In the genomic region with DNA sequence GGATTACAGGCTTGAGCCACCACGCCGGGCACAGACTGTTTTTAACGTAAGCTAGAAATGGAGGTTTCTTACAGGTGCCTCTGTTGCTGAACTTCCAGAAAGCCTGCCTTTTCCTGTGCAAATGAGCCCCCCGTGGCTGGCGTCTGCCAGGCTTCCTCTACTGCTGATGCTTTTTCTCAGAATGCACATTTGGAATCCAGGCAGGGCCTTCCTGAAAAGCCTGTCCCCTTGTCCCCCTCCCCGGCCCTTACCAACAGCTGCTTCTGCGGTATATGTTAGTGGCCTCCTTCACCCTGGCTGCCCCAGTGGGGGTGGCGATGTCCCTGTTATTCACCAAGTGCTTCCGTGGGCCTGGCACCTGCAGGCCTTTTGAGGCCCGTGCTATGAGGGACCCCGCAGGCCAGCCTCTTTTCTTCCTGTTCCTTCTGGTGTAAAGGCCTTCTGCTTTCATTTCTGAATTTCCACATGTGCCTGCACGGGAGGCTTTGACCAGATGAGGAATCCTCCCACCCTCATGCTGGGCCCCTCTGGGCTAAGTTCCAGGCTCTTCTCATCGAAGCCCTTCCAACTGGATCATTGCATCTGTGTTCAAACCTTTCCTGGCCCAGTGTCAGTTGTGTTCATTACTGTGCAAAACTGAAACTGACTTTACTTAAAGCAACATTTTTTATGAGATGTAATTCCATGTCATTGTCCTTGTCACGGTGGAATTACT, we compare ENCODE assay signal across 17 cellular contexts. TPM values are rescaled to one million over a fixed set of nuclear protein-coding genes. Genes with fewer than 3 reads are reported as not detected.
DNase-seq lines count a peak whose midpoint lies in the region; ATAC-seq and TF ChIP-seq lines count a peak whose summit lies in the region.
"Had no signal": no experiment of that assay in that cellular context is flagged by ENCODE, and none has a peak within 500 bp of the region (broad histone marks: within the 10 kb centered on the region; RNA-seq: fewer than 3 reads in every experiment).

No MANE protein-coding gene starts in this region.

- DNase-seq in AG04450 (ENCODE audit: low read depth, low spot score) = peak; percentile 4
- DNase-seq in H9 = peak; percentile 56
- no peak for DNase-seq in mesendoderm
- no peak for DNase-seq in GM10266 (ENCODE audit: extremely low spot score)
- no peak for DNase-seq in GOT3 (lab: John Stamatoyannopoulos, UW)
- DNase-seq: activated CD4-positive, alpha-beta T cell treated with anti-CD3 and anti-CD28 coated beads, Interleukin-2, amount 50 U/mL, for 1 hour; central memory CD4-positive, alpha-beta T cell; DND-41; MG63; NCI-H2081; T-helper 17 cell; tibial artery had no signal

- peaks cover 63 to 92% (median 85%) of the 10 kb centered on the region in 3 experiments for H3K36me3 Mint-ChIP-seq in H9 (ENCODE audit: insufficient read depth in 1 of 3, low read depth in 3 of 3)
- H3K36me3 Mint-ChIP-seq in dendritic cell treated with granulocyte-macrophage colony-stimulating factor and Interleukin-4, amounts not matched to agents 40 ng/mL and 50 ng/mL, for 4 days (ENCODE audit: low read depth) = peaks cover 99% of the 10 kb centered on the region

- WGBS in H9 (ENCODE audit: extremely low coverage, insufficient read length, low lambda C conversion rate) = no CpG with 5 or more reads among the region's 14 CpGs
- WGBS in mesendoderm (ENCODE audit: extremely low coverage, insufficient coverage, low lambda C conversion rate) = no CpG with 5 or more reads among the region's 14 CpGs

- H3K79me1 ChIP-seq in H9 (ENCODE audit: insufficient read depth, low read depth, low read length, poor library complexity, severe bottlenecking) (peaks cover 6% of the 10 kb centered on the region), mesendoderm (ENCODE audit: low read length) (peaks cover 15% of the 10 kb centered on the region)

- H3K9ac ChIP-seq in H9 (ENCODE audit: extremely low read depth, insufficient read length, low read length) (no peak overlapping the region), mesendoderm (ENCODE audit: low read length) (no peak overlapping the region)

- no peak overlapping the region for H2AFZ ChIP-seq in H9 (ENCODE audit: low read length)

- peak overlapping the region; percentile 44 to 94 (median 82); a peak in 6 of 7 replicates for H3K27ac Mint-ChIP-seq in H9
- H3K27ac Mint-ChIP-seq in dendritic cell treated with granulocyte-macrophage colony-stimulating factor and Interleukin-4, amounts not matched to agents 40 ng/mL and 50 ng/mL, for 4 days = peak overlapping the region; percentile 57
- H3K27ac Mint-ChIP-seq: T-helper 17 cell had no signal

- H3K4me1 Mint-ChIP-seq in H9 = peaks cover 9 to 19% of the 10 kb centered on the region in 2 experiments
- peaks cover 41% of the 10 kb centered on the region for H3K4me1 Mint-ChIP-seq in dendritic cell treated with granulocyte-macrophage colony-stimulating factor and Interleukin-4, amounts not matched to agents 40 ng/mL and 50 ng/mL, for 4 days (ENCODE audit: low read depth)

- no peak overlapping the region for H2BK12ac ChIP-seq in H9 (ENCODE audit: insufficient read length, low read depth, low read length)

- H3K4me1 ChIP-seq in H9 (ENCODE audit: insufficient read depth, low read length) = no peaks in the 10 kb centered on the region; the same call in 1 of the 2 replicates
- peaks cover 3% of the 10 kb centered on the region for H3K4me1 ChIP-seq in mesendoderm (ENCODE audit: control insufficient read depth, low read depth, low read length)
- H3K4me1 ChIP-seq: tibial artery had no signal

- H4K20me1 ChIP-seq in H9 (ENCODE audit: control insufficient read depth, insufficient read depth, insufficient read length) = no peaks in the 10 kb centered on the region

- no peaks in the 10 kb centered on the region for H3K27me3 Mint-ChIP-seq in H9 (ENCODE audit: low read depth)
- H3K27me3 Mint-ChIP-seq in dendritic cell treated with granulocyte-macrophage colony-stimulating factor and Interleukin-4, amounts not matched to agents 40 ng/mL and 50 ng/mL, for 4 days = no peaks in the 10 kb centered on the region
- H3K27me3 Mint-ChIP-seq: T-helper 17 cell had no signal

- H2BK15ac ChIP-seq in H9 (ENCODE audit: low read depth, low read length) (no peak overlapping the region), mesendoderm (replicated peaks; ENCODE audit: low read depth) (no peak overlapping the region)

- no peak overlapping the region for H4K91ac ChIP-seq in H9 (ENCODE audit: insufficient read length, low read depth, low read length)

- H2BK20ac ChIP-seq in H9 (ENCODE audit: low read depth, low read length, poor library complexity, severe bottlenecking) = no peak overlapping the region

- TF ChIP-seq CTCF in AG04450 (IDR thresholded peaks at IDR 0.05; ENCODE audit: low read depth, low read length) (no peak), H9 (conservative IDR thresholded peaks at IDR 0.05) (no peak), GM10266 (IDR thresholded peaks at IDR 0.05; ENCODE audit: control insufficient read depth, insufficient read depth, low read depth, missing control alignments) (no peak)

- H2BK5ac ChIP-seq in H9 (ENCODE audit: insufficient read length, low read length) (no peak overlapping the region), mesendoderm (ENCODE audit: low read length) (no peak overlapping the region)

- no peaks in the 10 kb centered on the region for H3K9me3 Mint-ChIP-seq in H9
- H3K9me3 Mint-ChIP-seq in dendritic cell treated with granulocyte-macrophage colony-stimulating factor and Interleukin-4, amounts not matched to agents 40 ng/mL and 50 ng/mL, for 4 days = no peaks in the 10 kb centered on the region

- no peaks in the 10 kb centered on the region for H3K23me2 ChIP-seq in H9 (ENCODE audit: insufficient read length, low read depth, low read length, poor library complexity, severe bottlenecking)

- H3K9me3 ChIP-seq in AG04450 (ENCODE audit: control insufficient read depth, insufficient read depth, low read length) (no peaks in the 10 kb centered on the region), H9 (ENCODE audit: control insufficient read depth, low read depth, low read length) (no peaks in the 10 kb centered on the region)
- H3K9me3 ChIP-seq: MG63, pancreas, tibial artery had no signal

- H3K4me3 Mint-ChIP-seq in H9 = 0 out of 5 replicates have a peak overlapping the region, but pooled peaks of 1 of the 2 experiments have one; percentile 15
- no peak overlapping the region for H3K4me3 Mint-ChIP-seq in dendritic cell treated with granulocyte-macrophage colony-stimulating factor and Interleukin-4, amounts not matched to agents 40 ng/mL and 50 ng/mL, for 4 days
- H3K4me3 Mint-ChIP-seq: T-helper 17 cell had no signal

- H2BK120ac ChIP-seq in H9 (ENCODE audit: low read depth, low read length, poor library complexity, severe bottlenecking) = no peak overlapping the region
- H2BK120ac ChIP-seq in mesendoderm (ENCODE audit: low read depth, low read length) = no peak overlapping the region

- no peak overlapping the region for H3K23ac ChIP-seq in H9 (ENCODE audit: insufficient read length, low read depth, low read length)
- peak overlapping the region; percentile 68 for H3K23ac ChIP-seq in mesendoderm (ENCODE audit: low read length)

- H3T11ph ChIP-seq in H9 (ENCODE audit: low read length) = no peak overlapping the region

- H3K27ac ChIP-seq in AG04450 (ENCODE audit: low read depth, low read length) (no peak overlapping the region), H9 (ENCODE audit: insufficient read length, low read depth, low read length) (no peak overlapping the region), mesendoderm (ENCODE audit: low read depth, low read length) (peak overlapping the region; percentile 36)
- H3K27ac ChIP-seq: tibial artery had no signal

- ATAC-seq in GM21717 (IDR thresholded peaks at IDR 0.05; ENCODE audit: unreplicated experiment) = no peak
- no peak for ATAC-seq in GM18498 (IDR thresholded peaks at IDR 0.05; ENCODE audit: unreplicated experiment)
- ATAC-seq: T-helper 17 cell had no signal

- H3K18ac ChIP-seq in H9 (ENCODE audit: insufficient read length, low read depth, low read length) = no peak overlapping the region
- no peak overlapping the region for H3K18ac ChIP-seq in mesendoderm (ENCODE audit: low read length)

- H4K8ac ChIP-seq in H9 (replicated peaks; ENCODE audit: insufficient read length, low read depth, low read length) (no peak overlapping the region), mesendoderm (ENCODE audit: low read depth, low read length) (no peak overlapping the region)

- no peak overlapping the region for H3K4me3 ChIP-seq in AG04450 (ENCODE audit: low read depth, low read length)
- H3K4me3 ChIP-seq in mesendoderm (ENCODE audit: low read length) = no peak overlapping the region
- H3K4me3 ChIP-seq: MG63, pancreas, tibial artery had no signal

- H2AK5ac ChIP-seq in H9 (ENCODE audit: insufficient read length, low read length) (no peak overlapping the region), mesendoderm (ENCODE audit: low read length) (no peak overlapping the region)

- H3K79me2 ChIP-seq in H9 (ENCODE audit: insufficient read depth, low read length) = no peaks in the 10 kb centered on the region
- H3K79me2 ChIP-seq in mesendoderm (ENCODE audit: control insufficient read depth, insufficient read depth, low read length) = peaks cover 2% of the 10 kb centered on the region

- no peak overlapping the region; the same call in 1 of the 2 replicates for H3K14ac ChIP-seq in H9 (ENCODE audit: insufficient read depth, low read length)

- H4K5ac ChIP-seq in H9 (ENCODE audit: insufficient read length, low read depth, low read length) (no peak overlapping the region), mesendoderm (ENCODE audit: low read length) (no peak overlapping the region)

- H3K56ac ChIP-seq in H9 (ENCODE audit: insufficient read length, low read depth, low read length) = no peak overlapping the region
- peak overlapping the region; percentile 67 for H3K56ac ChIP-seq in mesendoderm (ENCODE audit: low read length)

- H3K4me2 ChIP-seq in H9 (ENCODE audit: insufficient read depth, insufficient read length, low read length) (no peak overlapping the region), mesendoderm (ENCODE audit: low read length) (no peak overlapping the region)

- peaks cover 29% of the 10 kb centered on the region for H3K36me3 ChIP-seq in mesendoderm (ENCODE audit: control insufficient read depth, insufficient read depth, low read length)

- no peak overlapping the region for H3K4ac ChIP-seq in H9 (ENCODE audit: low read depth, low read length)
- H3K4ac ChIP-seq in mesendoderm (ENCODE audit: low read depth, low read length) = no peak overlapping the region

- no peaks in the 10 kb centered on the region for H3K27me3 ChIP-seq in AG04450 (ENCODE audit: control insufficient read depth, insufficient read depth, low read length)
- H3K27me3 ChIP-seq in H9 (ENCODE audit: insufficient read depth, low read length) = no peaks in the 10 kb centered on the region
- H3K27me3 ChIP-seq in mesendoderm (ENCODE audit: insufficient read depth, low read length, poor library complexity) = no peaks in the 10 kb centered on the region
- H3K27me3 ChIP-seq: MG63, pancreas, tibial artery had no signal

- CTCF ChIA-PET in AG04450 (lab: Charles Lee) = no interaction called here

- POLR2A ChIA-PET in AG04450 (lab: Yijun Ruan, JAX) = no interaction called here

- intact Hi-C loops in dendritic cell treated with granulocyte-macrophage colony-stimulating factor and Interleukin-4, amounts not matched to agents 40 ng/mL and 50 ng/mL, for 4 days (cut with micrococcal nuclease) = no loop called here

RNA-seq across cellular contexts. Expression of gene CNDP2, which starts 10.4 kb away (rescaled TPM):
- polyA plus RNA-seq in AG04450 (2011; rRNA removed) = 74.1 and 74.2 TPM in 2 replicates
- polyA minus RNA-seq in AG04450 (2011; rRNA and poly(A)+ RNA removed) = 68.2 and 85.2 TPM in 2 replicates
- 212 and 214 TPM in 2 replicates for total RNA-seq in H9 (2021)
- polyA plus RNA-seq in mesendoderm (2013, experiment 1 of 2) = 171 TPM
- polyA plus RNA-seq in mesendoderm (2013, experiment 2 of 2) = 171 TPM

RNA-seq across cellular contexts. Expression of gene CNDP1, which starts 27.7 kb away (rescaled TPM):
- not detected in 2 replicates for polyA plus RNA-seq in AG04450 (2011; rRNA removed)
- not detected in 2 replicates for polyA minus RNA-seq in AG04450 (2011; rRNA and poly(A)+ RNA removed)
- total RNA-seq in H9 (2021) = 0.29 TPM in 1 of 2 replicates, not detected in the other
- polyA plus RNA-seq in mesendoderm (2013, experiment 1 of 2) = 0.04 TPM
- polyA plus RNA-seq in mesendoderm (2013, experiment 2 of 2) = 0.03 TPM
- polyA plus RNA-seq: BJ had no signal

RNA-seq across cellular contexts. Expression of gene DIPK1C, which starts 49.5 kb away (rescaled TPM):
- not detected in 2 replicates for polyA plus RNA-seq in AG04450 (2011; rRNA removed)
- not detected in 2 replicates for polyA minus RNA-seq in AG04450 (2011; rRNA and poly(A)+ RNA removed)
- not detected in 2 replicates for total RNA-seq in H9 (2021)
- not detected for polyA plus RNA-seq in mesendoderm (2013, experiment 1 of 2)
- not detected for polyA plus RNA-seq in mesendoderm (2013, experiment 2 of 2)
- total RNA-seq: T-helper 17 cell had no signal
- polyA plus RNA-seq: BJ had no signal

Comparison
In these comparisons a context has a peak if more than half of its experiments do, and no peak if none do; other contexts are left out.
1. DNase-seq: peak in AG04450 (single experiment) and H9 (single experiment); none in mesendoderm (single experiment), GM10266 (single experiment) and GOT3 (single experiment).